Comparison of ENCODE assay signal across 1 cellular context in the genomic region with DNA sequence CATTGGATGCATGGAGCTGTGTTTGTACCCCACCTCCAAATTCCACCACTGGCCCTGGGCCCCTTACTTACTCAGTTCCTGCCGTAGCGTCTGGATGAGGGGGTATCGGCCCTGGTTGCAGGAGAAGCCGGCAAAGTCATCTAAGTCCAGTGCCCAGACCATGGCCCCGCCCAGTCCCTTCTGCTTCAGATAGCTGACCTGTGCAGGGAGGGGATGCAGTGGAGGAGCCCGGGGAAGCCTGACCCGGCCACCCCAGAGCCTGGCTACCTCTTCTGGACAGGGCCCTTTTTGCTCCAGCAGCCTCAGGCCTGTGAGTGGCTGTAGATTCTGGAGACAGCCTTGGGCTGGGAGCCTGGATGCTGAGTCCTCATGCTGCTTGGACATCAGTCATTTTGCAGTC.
TF ChIP-seq lines count a peak whose summit lies in the region.

No MANE protein-coding gene starts in this region.

TF ChIP-seq in K562, 482 proteins besides CTCF, POLR2A, EP300 and RAD21:
- TF ChIP-seq RBBP5 (IDR thresholded peaks at IDR 0.05; ENCODE audit: borderline replicate concordance, insufficient read depth, low read length, poor library complexity, severe bottlenecking), result no peak
- TF ChIP-seq, protein P1, sequence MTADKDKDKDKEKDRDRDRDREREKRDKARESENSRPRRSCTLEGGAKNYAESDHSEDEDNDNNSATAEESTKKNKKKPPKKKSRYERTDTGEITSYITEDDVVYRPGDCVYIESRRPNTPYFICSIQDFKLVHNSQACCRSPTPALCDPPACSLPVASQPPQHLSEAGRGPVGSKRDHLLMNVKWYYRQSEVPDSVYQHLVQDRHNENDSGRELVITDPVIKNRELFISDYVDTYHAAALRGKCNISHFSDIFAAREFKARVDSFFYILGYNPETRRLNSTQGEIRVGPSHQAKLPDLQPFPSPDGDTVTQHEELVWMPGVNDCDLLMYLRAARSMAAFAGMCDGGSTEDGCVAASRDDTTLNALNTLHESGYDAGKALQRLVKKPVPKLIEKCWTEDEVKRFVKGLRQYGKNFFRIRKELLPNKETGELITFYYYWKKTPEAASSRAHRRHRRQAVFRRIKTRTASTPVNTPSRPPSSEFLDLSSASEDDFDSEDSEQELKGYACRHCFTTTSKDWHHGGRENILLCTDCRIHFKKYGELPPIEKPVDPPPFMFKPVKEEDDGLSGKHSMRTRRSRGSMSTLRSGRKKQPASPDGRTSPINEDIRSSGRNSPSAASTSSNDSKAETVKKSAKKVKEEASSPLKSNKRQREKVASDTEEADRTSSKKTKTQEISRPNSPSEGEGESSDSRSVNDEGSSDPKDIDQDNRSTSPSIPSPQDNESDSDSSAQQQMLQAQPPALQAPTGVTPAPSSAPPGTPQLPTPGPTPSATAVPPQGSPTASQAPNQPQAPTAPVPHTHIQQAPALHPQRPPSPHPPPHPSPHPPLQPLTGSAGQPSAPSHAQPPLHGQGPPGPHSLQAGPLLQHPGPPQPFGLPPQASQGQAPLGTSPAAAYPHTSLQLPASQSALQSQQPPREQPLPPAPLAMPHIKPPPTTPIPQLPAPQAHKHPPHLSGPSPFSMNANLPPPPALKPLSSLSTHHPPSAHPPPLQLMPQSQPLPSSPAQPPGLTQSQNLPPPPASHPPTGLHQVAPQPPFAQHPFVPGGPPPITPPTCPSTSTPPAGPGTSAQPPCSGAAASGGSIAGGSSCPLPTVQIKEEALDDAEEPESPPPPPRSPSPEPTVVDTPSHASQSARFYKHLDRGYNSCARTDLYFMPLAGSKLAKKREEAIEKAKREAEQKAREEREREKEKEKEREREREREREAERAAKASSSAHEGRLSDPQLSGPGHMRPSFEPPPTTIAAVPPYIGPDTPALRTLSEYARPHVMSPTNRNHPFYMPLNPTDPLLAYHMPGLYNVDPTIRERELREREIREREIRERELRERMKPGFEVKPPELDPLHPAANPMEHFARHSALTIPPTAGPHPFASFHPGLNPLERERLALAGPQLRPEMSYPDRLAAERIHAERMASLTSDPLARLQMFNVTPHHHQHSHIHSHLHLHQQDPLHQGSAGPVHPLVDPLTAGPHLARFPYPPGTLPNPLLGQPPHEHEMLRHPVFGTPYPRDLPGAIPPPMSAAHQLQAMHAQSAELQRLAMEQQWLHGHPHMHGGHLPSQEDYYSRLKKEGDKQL (CRISPR knock-in tag; IDR thresholded peaks at IDR 0.05; ENCODE audit: borderline replicate concordance), result no peak
- no peak for TF ChIP-seq PTBP1 (IDR thresholded peaks at IDR 0.05; ENCODE audit: low read depth, low read length)
